Comparison of ENCODE assay signal across 1 cellular context in genomic region chr3:12964713-12965612, GRCh38.
TF ChIP-seq lines count a peak whose summit lies in the region.

No MANE protein-coding gene starts in this region.

TF ChIP-seq in HepG2, 621 proteins besides CTCF, POLR2A, EP300 and RAD21 (continued from another document and continues in another):
- TF ChIP-seq ATF6 (CRISPR knock-in tag; conservative IDR thresholded peaks at IDR 0.05) (no peak), ATAD3A (CRISPR knock-in tag; IDR thresholded peaks at IDR 0.05) (no peak), MIXL1 (CRISPR knock-in tag; IDR thresholded peaks at IDR 0.05) (peak; percentile 36; the same call in 1 of the 2 replicates), ZNF143 (CRISPR knock-in tag; IDR thresholded peaks at IDR 0.05) (no peak), ZNF484 (CRISPR knock-in tag; IDR thresholded peaks at IDR 0.05; ENCODE audit: borderline replicate concordance, low read depth) (no peak), ZNF33B (CRISPR knock-in tag; IDR thresholded peaks at IDR 0.05) (peak; percentile 79; the same call in 1 of the 2 replicates), AKNA (CRISPR knock-in tag; IDR thresholded peaks at IDR 0.05; ENCODE audit: borderline replicate concordance) (no peak), ZNF451 (CRISPR knock-in tag; IDR thresholded peaks at IDR 0.05) (no peak), NKX3-1 (CRISPR knock-in tag; IDR thresholded peaks at IDR 0.05) (no peak), ZNF225 (CRISPR knock-in tag; IDR thresholded peaks at IDR 0.05) (no peak), LCORL (IDR thresholded peaks at IDR 0.05) (no peak), LCORL (CRISPR knock-in tag; IDR thresholded peaks at IDR 0.05) (peak; percentile 88), SNAPC5 (CRISPR knock-in tag; IDR thresholded peaks at IDR 0.05; ENCODE audit: borderline replicate concordance) (peak; percentile 57; the same call in 1 of the 2 replicates), NR2F6 (IDR thresholded peaks at IDR 0.05) (peak; percentile 59), NR2F6 (CRISPR knock-in tag; IDR thresholded peaks at IDR 0.05) (peak; percentile 72; the same call in 1 of the 2 replicates), NRL (CRISPR knock-in tag; IDR thresholded peaks at IDR 0.05; ENCODE audit: borderline replicate concordance) (0 out of 2 replicates have a peak, but pooled peaks have one; percentile 55), PTBP1 (IDR thresholded peaks at IDR 0.05; ENCODE audit: low read depth, low read length, poor library complexity, severe bottlenecking) (no peak), PHF5A (CRISPR knock-in tag; IDR thresholded peaks at IDR 0.05; ENCODE audit: low read depth, unreplicated experiment) (peak; percentile 72), THYN1 (CRISPR knock-in tag; IDR thresholded peaks at IDR 0.05; ENCODE audit: borderline replicate concordance, low read depth) (no peak), ZNF784 (CRISPR knock-in tag; IDR thresholded peaks at IDR 0.05; ENCODE audit: borderline replicate concordance) (no peak), HCFC1 (IDR thresholded peaks at IDR 0.05; ENCODE audit: low read depth, low read length) (0 out of 2 replicates have a peak, but pooled peaks have one; percentile 6), ZNF468 (CRISPR knock-in tag; IDR thresholded peaks at IDR 0.05) (no peak), ZNF605 (CRISPR knock-in tag; IDR thresholded peaks at IDR 0.05) (peak; percentile 7; the same call in 1 of the 2 replicates), ZNF503 (CRISPR knock-in tag; IDR thresholded peaks at IDR 0.05) (peak; percentile 93), ZBTB8A (CRISPR knock-in tag; IDR thresholded peaks at IDR 0.05; ENCODE audit: borderline replicate concordance, low read depth) (peak; percentile 85; the same call in 1 of the 2 replicates), TRAFD1 (CRISPR knock-in tag; IDR thresholded peaks at IDR 0.05; ENCODE audit: borderline replicate concordance) (no peak), ZKSCAN8 (CRISPR knock-in tag; IDR thresholded peaks at IDR 0.05; ENCODE audit: borderline replicate concordance) (peak; percentile 78; the same call in 1 of the 2 replicates), MZF1 (CRISPR knock-in tag; IDR thresholded peaks at IDR 0.05; ENCODE audit: borderline replicate concordance) (no peak), FOSL2 (CRISPR knock-in tag; IDR thresholded peaks at IDR 0.05) (peak; percentile 74), HNF4G (IDR thresholded peaks at IDR 0.05; ENCODE audit: borderline replicate concordance, low read depth, low read length) (peak; percentile 88), HNF4G (CRISPR knock-in tag; IDR thresholded peaks at IDR 0.05; ENCODE audit: borderline replicate concordance, low read depth) (peak; percentile 95), TOE1 (CRISPR knock-in tag; IDR thresholded peaks at IDR 0.05) (peak; percentile 81; the same call in 1 of the 2 replicates), CEBPG (CRISPR knock-in tag; IDR thresholded peaks at IDR 0.05) (peak; percentile 84), MYNN (CRISPR knock-in tag; IDR thresholded peaks at IDR 0.05; ENCODE audit: low read depth) (no peak), SP5 (CRISPR knock-in tag; IDR thresholded peaks at IDR 0.05; ENCODE audit: borderline replicate concordance, low read depth) (peak; percentile 70), SKI (IDR thresholded peaks at IDR 0.05; ENCODE audit: partially characterized antibody) (peak; percentile 84), TFDP2 (CRISPR knock-in tag; IDR thresholded peaks at IDR 0.05) (0 out of 2 replicates have a peak, but pooled peaks have one; percentile 39), KDM6A (CRISPR knock-in tag; IDR thresholded peaks at IDR 0.05; ENCODE audit: low read depth) (peak; percentile 94), ZEB1 (IDR thresholded peaks at IDR 0.05; ENCODE audit: insufficient replicate concordance, low read depth) (no peak), ZNF263 (CRISPR knock-in tag; IDR thresholded peaks at IDR 0.05) (no peak), PRMT3 (CRISPR knock-in tag; IDR thresholded peaks at IDR 0.05; ENCODE audit: borderline replicate concordance, low read depth) (no peak), ZNF816 (CRISPR knock-in tag; IDR thresholded peaks at IDR 0.05; ENCODE audit: borderline replicate concordance) (peak; percentile 70; the same call in 1 of the 2 replicates), MYC (CRISPR knock-in tag; IDR thresholded peaks at IDR 0.05; ENCODE audit: borderline replicate concordance) (no peak), ZNF775 (CRISPR knock-in tag; IDR thresholded peaks at IDR 0.05; ENCODE audit: borderline replicate concordance) (no peak), E2F1 (CRISPR knock-in tag; IDR thresholded peaks at IDR 0.05) (no peak), EED (CRISPR knock-in tag; IDR thresholded peaks at IDR 0.05) (no peak), ZNF513 (CRISPR knock-in tag; conservative IDR thresholded peaks at IDR 0.05) (no peak), MAFF (IDR thresholded peaks at IDR 0.05; ENCODE audit: low read depth, low read length) (no peak), TRIM22 (IDR thresholded peaks at IDR 0.05) (no peak), ZFP37 (CRISPR knock-in tag; IDR thresholded peaks at IDR 0.05; ENCODE audit: borderline replicate concordance) (no peak), HOXD1 (CRISPR knock-in tag; IDR thresholded peaks at IDR 0.05) (no peak; the same call in 1 of the 2 replicates), HNF4A (CRISPR knock-in tag; IDR thresholded peaks at IDR 0.05) (peak; percentile 98), YY1 (IDR thresholded peaks at IDR 0.05; ENCODE audit: insufficient read depth, insufficient replicate concordance, low read depth, low read length) (no peak)
